9 cellular contexts compared by ENCODE assay signal in the genomic region with DNA sequence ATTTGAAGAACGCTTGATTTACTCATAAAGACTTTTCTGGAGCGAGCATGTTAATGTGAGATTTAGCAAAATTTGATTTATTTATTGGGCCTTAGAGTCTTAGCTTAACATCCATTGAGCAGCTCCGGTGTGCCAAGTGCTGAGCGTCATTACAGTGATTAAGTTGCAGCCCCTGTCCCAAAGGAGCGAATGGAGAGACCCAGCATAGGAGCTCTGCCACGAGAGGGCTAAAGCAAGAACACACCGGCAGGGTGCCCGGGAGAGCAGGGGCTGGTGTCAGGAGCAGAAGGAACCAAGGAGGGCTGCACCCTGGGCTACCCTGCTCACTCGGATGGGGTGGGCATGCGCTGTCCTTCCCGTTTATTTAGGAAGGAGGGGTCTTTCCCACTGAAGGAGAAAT. TPM values are rescaled to one million over a fixed set of nuclear protein-coding genes. Genes with fewer than 3 reads are reported as not detected.
A peak's percentile ranks its signal among the peaks of the same experiment; 100 is the strongest.
DNase-seq lines count a peak whose midpoint lies in the region; ATAC-seq and TF ChIP-seq lines count a peak whose summit lies in the region.
"Had no signal": no experiment of that assay in that cellular context is flagged by ENCODE, and none has a peak within 500 bp of the region (broad histone marks: within the 10 kb centered on the region; RNA-seq: fewer than 3 reads in every experiment).

No MANE protein-coding gene starts in this region.

- peaks cover 20% of the 10 kb centered on the region for H4K20me1 ChIP-seq in GM23338 (replicated peaks; ENCODE audit: insufficient read depth)
- H4K20me1 ChIP-seq in smooth muscle cell (ENCODE audit: low read depth) = peaks cover 59% of the 10 kb centered on the region

- peaks cover 19% of the 10 kb centered on the region for H3K4me1 ChIP-seq in GM23338 (ENCODE audit: insufficient read depth)
- peaks cover 80% of the 10 kb centered on the region for H3K4me1 ChIP-seq in left ventricle myocardium inferior
- H3K4me1 ChIP-seq in smooth muscle cell (ENCODE audit: low read depth) = peaks cover 31% of the 10 kb centered on the region

- H3K9me2 ChIP-seq in GM23338 (ENCODE audit: insufficient read depth) = no peaks in the 10 kb centered on the region

- peak overlapping the region; percentile 28; the same call in 2 of the 3 replicates for H3K4me3 Mint-ChIP-seq in GM23338
- peak overlapping the region; percentile 88 for H3K4me3 Mint-ChIP-seq in T-helper 2 cell treated with Interferon-gamma antibody and Interleukin-4, amounts not matched to agents 5 μg/mL and 100 μg/mL, for 36 hours

- H3K4me1 Mint-ChIP-seq in GM23338 = peaks cover 24% of the 10 kb centered on the region
- H3K4me1 Mint-ChIP-seq in T-helper 2 cell treated with Interferon-gamma antibody and Interleukin-4, amounts not matched to agents 5 μg/mL and 100 μg/mL, for 36 hours (ENCODE audit: low read depth) = peaks cover 68% of the 10 kb centered on the region

- no peaks in the 10 kb centered on the region for H3K9me3 Mint-ChIP-seq in GM23338
- H3K9me3 Mint-ChIP-seq in T-helper 2 cell treated with Interferon-gamma antibody and Interleukin-4, amounts not matched to agents 5 μg/mL and 100 μg/mL, for 36 hours = no peaks in the 10 kb centered on the region

- H2AFZ ChIP-seq in GM23338 (no peak overlapping the region), smooth muscle cell (ENCODE audit: low read depth) (no peak overlapping the region)

- TF ChIP-seq CTCF in GM23338 (conservative IDR thresholded peaks at IDR 0.05; ENCODE audit: low read depth in 2 of 2) (no peak), left ventricle myocardium inferior (IDR thresholded peaks at IDR 0.05; ENCODE audit: borderline replicate concordance) (peak; percentile 30), smooth muscle cell (IDR thresholded peaks at IDR 0.05; ENCODE audit: borderline replicate concordance, insufficient read depth, poor library complexity, severe bottlenecking) (no peak)

- no peak overlapping the region for H3K9ac ChIP-seq in smooth muscle cell (ENCODE audit: low read depth)

- DNase-seq in GM23338 (ENCODE audit: low spot score) (peak; percentile 24), left ventricle myocardium inferior (no peak), smooth muscle cell (lab: John Stamatoyannopoulos, UW; ENCODE audit: unreplicated experiment) (no peak), SKM-1 treated with dmso at 0.1 percent for 144 hours (lab: John Stamatoyannopoulos, UW; ENCODE audit: unreplicated experiment) (no peak), NCI-H2171 treated with DMSO at 0.1 percent for 48 hours (lab: John Stamatoyannopoulos, UW) (no peak), NCI-H187 (lab: John Stamatoyannopoulos, UW) (no peak)
- DNase-seq in T-helper 2 cell treated with Interferon-gamma antibody and Interleukin-4, amounts not matched to agents 5 μg/mL and 100 μg/mL, for 36 hours (ENCODE audit: low spot score) = no peak
- DNase-seq: foreskin fibroblast, HCEC 1CT had no signal

- H3K36me3 ChIP-seq in GM23338 (ENCODE audit: insufficient read depth) = no peaks in the 10 kb centered on the region
- H3K36me3 ChIP-seq in left ventricle myocardium inferior = no peaks in the 10 kb centered on the region
- H3K36me3 ChIP-seq in smooth muscle cell (ENCODE audit: low read depth) = no peaks in the 10 kb centered on the region

- H3K36me3 Mint-ChIP-seq in GM23338 (ENCODE audit: low read depth) = no peaks in the 10 kb centered on the region
- peaks cover 52% of the 10 kb centered on the region for H3K36me3 Mint-ChIP-seq in T-helper 2 cell treated with Interferon-gamma antibody and Interleukin-4, amounts not matched to agents 5 μg/mL and 100 μg/mL, for 36 hours (ENCODE audit: low read depth)

- H3F3A ChIP-seq in GM23338 (replicated peaks; ENCODE audit: low read depth) (no peaks in the 10 kb centered on the region), smooth muscle cell (ENCODE audit: low read depth) (no peaks in the 10 kb centered on the region)

- WGBS in smooth muscle cell (ENCODE audit: low lambda C conversion rate) = 93% methylated on average over 11 of the region's 11 CpGs

- intact Hi-C loops in left ventricle myocardium inferior (cut with micrococcal nuclease) = no loop called here

- H3K9me3 ChIP-seq in left ventricle myocardium inferior (replicated peaks) (no peaks in the 10 kb centered on the region), smooth muscle cell (replicated peaks; ENCODE audit: low read depth) (no peaks in the 10 kb centered on the region)

- no peak overlapping the region for H3K4me2 ChIP-seq in GM23338
- peak overlapping the region; percentile 92 for H3K4me2 ChIP-seq in smooth muscle cell

- H3K79me2 ChIP-seq in GM23338 (replicated peaks; ENCODE audit: insufficient read depth) (peaks cover 66% of the 10 kb centered on the region), smooth muscle cell (ENCODE audit: low read depth) (peaks cover 65% of the 10 kb centered on the region)

- peak overlapping the region; percentile 30; the same call in 1 of the 2 replicates for H3K27ac Mint-ChIP-seq in GM23338
- peak overlapping the region; percentile 84 for H3K27ac Mint-ChIP-seq in T-helper 2 cell treated with Interferon-gamma antibody and Interleukin-4, amounts not matched to agents 5 μg/mL and 100 μg/mL, for 36 hours

- no peaks in the 10 kb centered on the region for H3K27me3 ChIP-seq in GM23338 (ENCODE audit: insufficient read depth)
- H3K27me3 ChIP-seq in left ventricle myocardium inferior (ENCODE audit: low read depth) = no peaks in the 10 kb centered on the region
- H3K27me3 ChIP-seq in smooth muscle cell (ENCODE audit: low read depth) = no peaks in the 10 kb centered on the region

- peak; percentile 12; the same call in 2 of the 3 replicates for ATAC-seq in GM23338

- H3K4me3 ChIP-seq in GM23338 = no peak overlapping the region
- H3K4me3 ChIP-seq in left ventricle myocardium inferior = peak overlapping the region; percentile 74
- H3K4me3 ChIP-seq in smooth muscle cell = no peak overlapping the region

- peaks cover 15% of the 10 kb centered on the region for H3K27me3 Mint-ChIP-seq in GM23338 (ENCODE audit: insufficient read depth, low read depth, poor library complexity)
- H3K27me3 Mint-ChIP-seq in T-helper 2 cell treated with Interferon-gamma antibody and Interleukin-4, amounts not matched to agents 5 μg/mL and 100 μg/mL, for 36 hours (ENCODE audit: low read depth) = no peaks in the 10 kb centered on the region

- H3K27ac ChIP-seq in GM23338 (ENCODE audit: low read depth) (no peak overlapping the region), left ventricle myocardium inferior (replicated peaks) (peak overlapping the region; percentile 97), smooth muscle cell (ENCODE audit: low read depth) (no peak overlapping the region)

TF ChIP-seq in GM23338, 12 proteins besides CTCF, POLR2A, EP300 and RAD21:
- TF ChIP-seq REST (IDR thresholded peaks at IDR 0.05; ENCODE audit: unreplicated experiment) (no peak), ZNF114 (CRISPR knock-in tag; IDR thresholded peaks at IDR 0.05) (no peak)
TF ChIP-seq in GM23338: peak in this region for 0.

RNA-seq across cellular contexts. Expression of gene PPP2R5C, which starts 50.6 kb away (rescaled TPM):
- total RNA-seq in GM23338 (2014; rRNA removed; shearing (Covaris generic)) = 75.4 and 76.4 TPM in 2 replicates
- 75.3 and 79.7 TPM in 2 replicates for polyA plus RNA-seq in GM23338 (2016; fragmentation: Nextera tagmentation; extraction: Ambion mirVana)
- total RNA-seq in left ventricle myocardium inferior = 198 TPM
- total RNA-seq in smooth muscle cell = 92.7 and 118 TPM in 2 replicates
- polyA plus RNA-seq in smooth muscle cell = 63.6 and 65.6 TPM in 2 replicates
